ENCODE assay signal across 1 cellular context in the genomic region with DNA sequence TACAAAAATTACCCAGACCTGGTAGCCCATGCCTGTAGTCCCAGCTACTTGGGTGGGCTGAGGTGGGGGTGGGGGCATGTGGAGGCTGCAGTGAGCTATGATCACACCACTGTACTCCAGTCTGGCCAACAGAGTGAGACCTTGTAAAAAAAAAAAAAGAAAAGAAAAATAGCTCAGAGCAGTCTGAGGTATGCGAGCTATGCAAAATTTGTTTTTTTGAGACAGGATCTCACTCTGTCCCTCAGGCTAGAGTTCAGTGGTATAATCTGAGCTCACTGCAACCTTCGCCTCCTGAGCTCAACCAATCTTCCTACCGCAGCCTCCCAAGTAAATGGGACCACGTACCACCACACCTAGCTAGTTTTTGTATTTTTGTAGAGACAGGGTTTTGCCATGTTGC.
TF ChIP-seq lines count a peak whose summit lies in the region.

No MANE protein-coding gene starts in this region.

TF ChIP-seq in SK-N-SH treated with all-trans-retinoic acid at 6 μM for 48 hours, 23 proteins besides CTCF, POLR2A, EP300 and RAD21:
- TF ChIP-seq, protein P1, sequence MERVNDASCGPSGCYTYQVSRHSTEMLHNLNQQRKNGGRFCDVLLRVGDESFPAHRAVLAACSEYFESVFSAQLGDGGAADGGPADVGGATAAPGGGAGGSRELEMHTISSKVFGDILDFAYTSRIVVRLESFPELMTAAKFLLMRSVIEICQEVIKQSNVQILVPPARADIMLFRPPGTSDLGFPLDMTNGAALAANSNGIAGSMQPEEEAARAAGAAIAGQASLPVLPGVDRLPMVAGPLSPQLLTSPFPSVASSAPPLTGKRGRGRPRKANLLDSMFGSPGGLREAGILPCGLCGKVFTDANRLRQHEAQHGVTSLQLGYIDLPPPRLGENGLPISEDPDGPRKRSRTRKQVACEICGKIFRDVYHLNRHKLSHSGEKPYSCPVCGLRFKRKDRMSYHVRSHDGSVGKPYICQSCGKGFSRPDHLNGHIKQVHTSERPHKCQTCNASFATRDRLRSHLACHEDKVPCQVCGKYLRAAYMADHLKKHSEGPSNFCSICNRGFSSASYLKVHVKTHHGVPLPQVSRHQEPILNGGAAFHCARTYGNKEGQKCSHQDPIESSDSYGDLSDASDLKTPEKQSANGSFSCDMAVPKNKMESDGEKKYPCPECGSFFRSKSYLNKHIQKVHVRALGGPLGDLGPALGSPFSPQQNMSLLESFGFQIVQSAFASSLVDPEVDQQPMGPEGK (CRISPR knock-in tag; IDR thresholded peaks at IDR 0.05; ENCODE audit: borderline replicate concordance) = no peak
- TF ChIP-seq ZFP30 (CRISPR knock-in tag; IDR thresholded peaks at IDR 0.05) = no peak
- no peak for TF ChIP-seq ISL1 (CRISPR knock-in tag; IDR thresholded peaks at IDR 0.05)
- TF ChIP-seq, protein P2, sequence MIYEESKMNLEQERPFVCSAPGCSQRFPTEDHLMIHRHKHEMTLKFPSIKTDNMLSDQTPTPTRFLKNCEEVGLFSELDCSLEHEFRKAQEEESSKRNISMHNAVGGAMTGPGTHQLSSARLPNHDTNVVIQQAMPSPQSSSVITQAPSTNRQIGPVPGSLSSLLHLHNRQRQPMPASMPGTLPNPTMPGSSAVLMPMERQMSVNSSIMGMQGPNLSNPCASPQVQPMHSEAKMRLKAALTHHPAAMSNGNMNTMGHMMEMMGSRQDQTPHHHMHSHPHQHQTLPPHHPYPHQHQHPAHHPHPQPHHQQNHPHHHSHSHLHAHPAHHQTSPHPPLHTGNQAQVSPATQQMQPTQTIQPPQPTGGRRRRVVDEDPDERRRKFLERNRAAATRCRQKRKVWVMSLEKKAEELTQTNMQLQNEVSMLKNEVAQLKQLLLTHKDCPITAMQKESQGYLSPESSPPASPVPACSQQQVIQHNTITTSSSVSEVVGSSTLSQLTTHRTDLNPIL (CRISPR knock-in tag; IDR thresholded peaks at IDR 0.05; ENCODE audit: low read depth) = no peak
- TF ChIP-seq ZNF8 (CRISPR knock-in tag; IDR thresholded peaks at IDR 0.05) = no peak
- TF ChIP-seq GLIS3 (CRISPR knock-in tag; IDR thresholded peaks at IDR 0.05) = no peak
- TF ChIP-seq, protein P3, sequence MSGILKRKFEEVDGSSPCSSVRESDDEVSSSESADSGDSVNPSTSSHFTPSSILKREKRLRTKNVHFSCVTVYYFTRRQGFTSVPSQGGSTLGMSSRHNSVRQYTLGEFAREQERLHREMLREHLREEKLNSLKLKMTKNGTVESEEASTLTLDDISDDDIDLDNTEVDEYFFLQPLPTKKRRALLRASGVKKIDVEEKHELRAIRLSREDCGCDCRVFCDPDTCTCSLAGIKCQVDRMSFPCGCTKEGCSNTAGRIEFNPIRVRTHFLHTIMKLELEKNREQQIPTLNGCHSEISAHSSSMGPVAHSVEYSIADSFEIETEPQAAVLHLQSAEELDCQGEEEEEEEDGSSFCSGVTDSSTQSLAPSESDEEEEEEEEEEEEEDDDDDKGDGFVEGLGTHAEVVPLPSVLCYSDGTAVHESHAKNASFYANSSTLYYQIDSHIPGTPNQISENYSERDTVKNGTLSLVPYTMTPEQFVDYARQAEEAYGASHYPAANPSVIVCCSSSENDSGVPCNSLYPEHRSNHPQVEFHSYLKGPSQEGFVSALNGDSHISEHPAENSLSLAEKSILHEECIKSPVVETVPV (CRISPR knock-in tag; IDR thresholded peaks at IDR 0.05) = no peak
- no peak for TF ChIP-seq SNAI2 (CRISPR knock-in tag; IDR thresholded peaks at IDR 0.05)
- TF ChIP-seq OSR1 (CRISPR knock-in tag; IDR thresholded peaks at IDR 0.05) = no peak
- no peak for TF ChIP-seq PPARA (CRISPR knock-in tag; IDR thresholded peaks at IDR 0.05; ENCODE audit: borderline replicate concordance)
- no peak for TF ChIP-seq ZFP3 (CRISPR knock-in tag; IDR thresholded peaks at IDR 0.05)
- TF ChIP-seq, protein P4, sequence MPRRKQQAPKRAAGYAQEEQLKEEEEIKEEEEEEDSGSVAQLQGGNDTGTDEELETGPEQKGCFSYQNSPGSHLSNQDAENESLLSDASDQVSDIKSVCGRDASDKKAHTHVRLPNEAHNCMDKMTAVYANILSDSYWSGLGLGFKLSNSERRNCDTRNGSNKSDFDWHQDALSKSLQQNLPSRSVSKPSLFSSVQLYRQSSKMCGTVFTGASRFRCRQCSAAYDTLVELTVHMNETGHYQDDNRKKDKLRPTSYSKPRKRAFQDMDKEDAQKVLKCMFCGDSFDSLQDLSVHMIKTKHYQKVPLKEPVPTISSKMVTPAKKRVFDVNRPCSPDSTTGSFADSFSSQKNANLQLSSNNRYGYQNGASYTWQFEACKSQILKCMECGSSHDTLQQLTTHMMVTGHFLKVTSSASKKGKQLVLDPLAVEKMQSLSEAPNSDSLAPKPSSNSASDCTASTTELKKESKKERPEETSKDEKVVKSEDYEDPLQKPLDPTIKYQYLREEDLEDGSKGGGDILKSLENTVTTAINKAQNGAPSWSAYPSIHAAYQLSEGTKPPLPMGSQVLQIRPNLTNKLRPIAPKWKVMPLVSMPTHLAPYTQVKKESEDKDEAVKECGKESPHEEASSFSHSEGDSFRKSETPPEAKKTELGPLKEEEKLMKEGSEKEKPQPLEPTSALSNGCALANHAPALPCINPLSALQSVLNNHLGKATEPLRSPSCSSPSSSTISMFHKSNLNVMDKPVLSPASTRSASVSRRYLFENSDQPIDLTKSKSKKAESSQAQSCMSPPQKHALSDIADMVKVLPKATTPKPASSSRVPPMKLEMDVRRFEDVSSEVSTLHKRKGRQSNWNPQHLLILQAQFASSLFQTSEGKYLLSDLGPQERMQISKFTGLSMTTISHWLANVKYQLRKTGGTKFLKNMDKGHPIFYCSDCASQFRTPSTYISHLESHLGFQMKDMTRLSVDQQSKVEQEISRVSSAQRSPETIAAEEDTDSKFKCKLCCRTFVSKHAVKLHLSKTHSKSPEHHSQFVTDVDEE (CRISPR knock-in tag; IDR thresholded peaks at IDR 0.05) = no peak
- no peak for TF ChIP-seq RARB (CRISPR knock-in tag; IDR thresholded peaks at IDR 0.05)
- TF ChIP-seq ZNF565 (CRISPR knock-in tag; conservative IDR thresholded peaks at IDR 0.05; ENCODE audit: low read depth) = no peak
- no peak for TF ChIP-seq ZC3H10 (CRISPR knock-in tag; IDR thresholded peaks at IDR 0.05)
- no peak for TF ChIP-seq TOX (CRISPR knock-in tag; IDR thresholded peaks at IDR 0.05; ENCODE audit: borderline replicate concordance)
- no peak for TF ChIP-seq ESRRG (CRISPR knock-in tag; IDR thresholded peaks at IDR 0.05)
- TF ChIP-seq, protein P5, sequence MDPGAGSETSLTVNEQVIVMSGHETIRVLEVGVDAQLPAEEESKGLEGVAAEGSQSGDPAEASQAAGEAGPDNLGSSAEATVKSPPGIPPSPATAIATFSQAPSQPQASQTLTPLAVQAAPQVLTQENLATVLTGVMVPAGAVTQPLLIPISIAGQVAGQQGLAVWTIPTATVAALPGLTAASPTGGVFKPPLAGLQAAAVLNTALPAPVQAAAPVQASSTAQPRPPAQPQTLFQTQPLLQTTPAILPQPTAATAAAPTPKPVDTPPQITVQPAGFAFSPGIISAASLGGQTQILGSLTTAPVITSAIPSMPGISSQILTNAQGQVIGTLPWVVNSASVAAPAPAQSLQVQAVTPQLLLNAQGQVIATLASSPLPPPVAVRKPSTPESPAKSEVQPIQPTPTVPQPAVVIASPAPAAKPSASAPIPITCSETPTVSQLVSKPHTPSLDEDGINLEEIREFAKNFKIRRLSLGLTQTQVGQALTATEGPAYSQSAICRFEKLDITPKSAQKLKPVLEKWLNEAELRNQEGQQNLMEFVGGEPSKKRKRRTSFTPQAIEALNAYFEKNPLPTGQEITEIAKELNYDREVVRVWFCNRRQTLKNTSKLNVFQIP (CRISPR knock-in tag; IDR thresholded peaks at IDR 0.05; ENCODE audit: borderline replicate concordance, low read depth) = no peak
- TF ChIP-seq CSDC2 (CRISPR knock-in tag; IDR thresholded peaks at IDR 0.05) = no peak
